Comparison of ENCODE assay signal across 1 cellular context in the genomic region with DNA sequence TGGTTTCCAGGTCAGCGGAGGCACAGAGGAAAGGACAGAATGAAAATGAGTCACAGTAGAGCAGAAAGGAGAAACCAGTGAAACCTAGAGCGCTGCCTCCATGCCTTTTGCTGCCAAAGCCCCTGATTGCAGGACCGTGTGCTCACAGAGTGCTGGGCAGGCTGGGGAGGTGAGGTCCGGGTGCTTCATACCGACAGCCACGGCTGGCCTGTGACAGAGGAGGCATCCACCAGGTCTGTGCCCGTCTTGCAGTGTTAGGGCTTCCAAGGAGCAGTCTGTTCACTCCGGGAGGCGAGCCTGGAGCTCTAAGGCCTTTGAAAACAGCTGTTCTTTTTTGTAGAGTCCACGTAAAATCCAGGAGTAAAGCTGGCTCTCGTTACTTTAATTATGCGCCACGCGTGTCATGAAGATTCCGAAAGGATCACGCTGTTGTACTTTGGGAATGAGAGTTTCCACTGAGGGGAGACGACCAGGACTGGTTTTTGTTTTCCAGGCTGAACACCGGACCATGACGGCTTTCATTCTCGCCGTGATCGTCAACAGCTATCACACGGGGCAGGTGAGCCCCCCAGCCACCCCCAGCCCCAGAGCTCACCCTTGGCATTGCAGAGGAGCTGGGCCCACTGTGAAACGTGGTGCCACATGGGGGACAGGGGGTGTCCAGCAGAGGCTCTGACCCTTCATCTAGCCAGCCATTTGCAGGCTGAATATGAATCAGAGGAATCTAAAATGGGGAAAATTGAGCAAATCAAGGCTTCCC.
TF ChIP-seq lines count a peak whose summit lies in the region.

No MANE protein-coding gene starts in this region.

TF ChIP-seq in HCT116, 20 proteins besides CTCF, POLR2A, EP300 and RAD21 (continued from another document):
- TF ChIP-seq SP1 (IDR thresholded peaks at IDR 0.05; ENCODE audit: low read depth) (no peak), SIN3A (IDR thresholded peaks at IDR 0.05; ENCODE audit: low read depth) (no peak), ZNF274 (IDR thresholded peaks at IDR 0.05; ENCODE audit: low read depth, low read length) (no peak), JUND (IDR thresholded peaks at IDR 0.05) (no peak)
